8 cellular contexts compared by ENCODE assay signal in genomic region chr10:17200035-17200884, GRCh38. TPM values are rescaled to one million over a fixed set of nuclear protein-coding genes. Genes with fewer than 3 reads are reported as not detected.
DNase-seq lines count a peak whose midpoint lies in the region; ATAC-seq, FAIRE-seq and TF ChIP-seq lines count a peak whose summit lies in the region.

No MANE protein-coding gene starts in this region.

- H3K27ac Mint-ChIP-seq in activated T-cell treated with anti-CD3 and anti-CD28 coated beads, Interleukin-2, amount 50 U/mL, for 24 hours = peak overlapping the region; percentile 95

- peaks cover 7% of the 10 kb centered on the region for H3K36me3 Mint-ChIP-seq in activated T-cell treated with anti-CD3 and anti-CD28 coated beads, Interleukin-2, amount 50 U/mL, for 24 hours (ENCODE audit: low read depth)

- peak overlapping the region; percentile 56 to 90 (median 72) for H3K4me3 ChIP-seq in esophagus squamous epithelium
- H3K4me3 ChIP-seq in psoas muscle = peak overlapping the region; percentile 94

- H3K4me1 ChIP-seq in esophagus squamous epithelium (peaks cover 4 to 45% (median 8%) of the 10 kb centered on the region in 3 donors), psoas muscle (peaks cover 12% of the 10 kb centered on the region)

- H3K4me3 Mint-ChIP-seq in activated T-cell treated with anti-CD3 and anti-CD28 coated beads, Interleukin-2, amount 50 U/mL, for 24 hours = peak overlapping the region; percentile 89

- H3K9me3 Mint-ChIP-seq in activated T-cell treated with anti-CD3 and anti-CD28 coated beads, Interleukin-2, amount 50 U/mL, for 24 hours = no peaks in the 10 kb centered on the region

- 18 to 20% methylated on average over 10 of the region's 10 CpGs for WGBS in esophagus squamous epithelium, 2 donors
- WGBS in psoas muscle, 3 donors = 11 to 17% (median 16%) methylated on average over 10 of the region's 10 CpGs

- peaks cover 46% of the 10 kb centered on the region for H3K4me1 Mint-ChIP-seq in activated T-cell treated with anti-CD3 and anti-CD28 coated beads, Interleukin-2, amount 50 U/mL, for 24 hours (ENCODE audit: low read depth)

- no peak for TF ChIP-seq CTCF in esophagus squamous epithelium (IDR thresholded peaks at IDR 0.05)
- no peak for TF ChIP-seq CTCF in psoas muscle (IDR thresholded peaks at IDR 0.05)

- ATAC-seq in SK-N-SH treated with all-trans-retinoic acid at 6 μM for 48 hours (peak; percentile 8; the same call in 2 of the 3 replicates), psoas muscle (no peak), HG03095 (IDR thresholded peaks at IDR 0.05; ENCODE audit: unreplicated experiment) (no peak)

- FAIRE-seq in GM12892 (lab: Jason Lieb, UNC) = no peak

- H3K27ac ChIP-seq in esophagus squamous epithelium = peak overlapping the region; percentile 85 to 95 (median 94)
- H3K27ac ChIP-seq in psoas muscle = peak overlapping the region; percentile 92

- no peaks in the 10 kb centered on the region for H3K27me3 ChIP-seq in esophagus squamous epithelium
- no peaks in the 10 kb centered on the region for H3K27me3 ChIP-seq in psoas muscle (ENCODE audit: insufficient read depth in 3 of 3, low read length in 2 of 3)

- H3K9me3 ChIP-seq in esophagus squamous epithelium = no peaks in the 10 kb centered on the region
- H3K9me3 ChIP-seq in psoas muscle = no peaks in the 10 kb centered on the region

- H3K27me3 Mint-ChIP-seq in activated T-cell treated with anti-CD3 and anti-CD28 coated beads, Interleukin-2, amount 50 U/mL, for 24 hours = no peaks in the 10 kb centered on the region

- DNase-seq in activated T-cell treated with anti-CD3 and anti-CD28 coated beads, Interleukin-2, amount 50 U/mL, for 24 hours = no peak
- DNase-seq in activated T-cell treated with anti-CD3 and anti-CD28 coated beads for 4 hours (no peak), esophagus squamous epithelium (lab: John Stamatoyannopoulos, UW) (no peak), psoas muscle (no peak), GM12892 (ENCODE audit: insufficient read length) (no peak)
- no peak for DNase-seq in activated effector memory CD4-positive, alpha-beta T cell treated with anti-CD3 and anti-CD28 coated beads, Interleukin-2, amount 50 U/mL, for 16 hours

- TF ChIP-seq POLR2A in esophagus squamous epithelium (IDR thresholded peaks at IDR 0.05) (no peak), GM12892 (IDR thresholded peaks at IDR 0.05; ENCODE audit: low read depth, low read length) (no peak)

- H3K36me3 ChIP-seq in esophagus squamous epithelium = no peaks in the 10 kb centered on the region
- H3K36me3 ChIP-seq in psoas muscle (ENCODE audit: insufficient read depth in 1 of 2, low read depth in 1 of 2) = no peaks in the 10 kb centered on the region

- intact Hi-C loops in esophagus squamous epithelium (cut with DNase I) = no loop called here
- intact Hi-C loops in psoas muscle (cut with DNase I) = no loop called here

TF ChIP-seq in SK-N-SH treated with all-trans-retinoic acid at 6 μM for 48 hours, 23 proteins besides CTCF, POLR2A, EP300 and RAD21:
- TF ChIP-seq ISL1 (CRISPR knock-in tag; IDR thresholded peaks at IDR 0.05) = no peak
- no peak for TF ChIP-seq CREB5 (CRISPR knock-in tag; IDR thresholded peaks at IDR 0.05; ENCODE audit: low read depth)
- TF ChIP-seq ZNF70 (CRISPR knock-in tag; IDR thresholded peaks at IDR 0.05) = no peak
- no peak for TF ChIP-seq ZFP30 (CRISPR knock-in tag; IDR thresholded peaks at IDR 0.05)
- no peak for TF ChIP-seq ZC3H10 (CRISPR knock-in tag; IDR thresholded peaks at IDR 0.05)
- TF ChIP-seq RARB (CRISPR knock-in tag; IDR thresholded peaks at IDR 0.05) = no peak
- TF ChIP-seq GLIS3 (CRISPR knock-in tag; IDR thresholded peaks at IDR 0.05) = no peak
- TF ChIP-seq SNAI2 (CRISPR knock-in tag; IDR thresholded peaks at IDR 0.05) = no peak
- TF ChIP-seq, protein P1, sequence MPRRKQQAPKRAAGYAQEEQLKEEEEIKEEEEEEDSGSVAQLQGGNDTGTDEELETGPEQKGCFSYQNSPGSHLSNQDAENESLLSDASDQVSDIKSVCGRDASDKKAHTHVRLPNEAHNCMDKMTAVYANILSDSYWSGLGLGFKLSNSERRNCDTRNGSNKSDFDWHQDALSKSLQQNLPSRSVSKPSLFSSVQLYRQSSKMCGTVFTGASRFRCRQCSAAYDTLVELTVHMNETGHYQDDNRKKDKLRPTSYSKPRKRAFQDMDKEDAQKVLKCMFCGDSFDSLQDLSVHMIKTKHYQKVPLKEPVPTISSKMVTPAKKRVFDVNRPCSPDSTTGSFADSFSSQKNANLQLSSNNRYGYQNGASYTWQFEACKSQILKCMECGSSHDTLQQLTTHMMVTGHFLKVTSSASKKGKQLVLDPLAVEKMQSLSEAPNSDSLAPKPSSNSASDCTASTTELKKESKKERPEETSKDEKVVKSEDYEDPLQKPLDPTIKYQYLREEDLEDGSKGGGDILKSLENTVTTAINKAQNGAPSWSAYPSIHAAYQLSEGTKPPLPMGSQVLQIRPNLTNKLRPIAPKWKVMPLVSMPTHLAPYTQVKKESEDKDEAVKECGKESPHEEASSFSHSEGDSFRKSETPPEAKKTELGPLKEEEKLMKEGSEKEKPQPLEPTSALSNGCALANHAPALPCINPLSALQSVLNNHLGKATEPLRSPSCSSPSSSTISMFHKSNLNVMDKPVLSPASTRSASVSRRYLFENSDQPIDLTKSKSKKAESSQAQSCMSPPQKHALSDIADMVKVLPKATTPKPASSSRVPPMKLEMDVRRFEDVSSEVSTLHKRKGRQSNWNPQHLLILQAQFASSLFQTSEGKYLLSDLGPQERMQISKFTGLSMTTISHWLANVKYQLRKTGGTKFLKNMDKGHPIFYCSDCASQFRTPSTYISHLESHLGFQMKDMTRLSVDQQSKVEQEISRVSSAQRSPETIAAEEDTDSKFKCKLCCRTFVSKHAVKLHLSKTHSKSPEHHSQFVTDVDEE (CRISPR knock-in tag; IDR thresholded peaks at IDR 0.05) = no peak
- TF ChIP-seq ZNF565 (CRISPR knock-in tag; conservative IDR thresholded peaks at IDR 0.05; ENCODE audit: low read depth) = no peak
- TF ChIP-seq ZNF8 (CRISPR knock-in tag; IDR thresholded peaks at IDR 0.05) = no peak
- no peak for TF ChIP-seq ZFP3 (CRISPR knock-in tag; IDR thresholded peaks at IDR 0.05)
- no peak for TF ChIP-seq OSR1 (CRISPR knock-in tag; IDR thresholded peaks at IDR 0.05)
- TF ChIP-seq ARNTL (CRISPR knock-in tag; IDR thresholded peaks at IDR 0.05; ENCODE audit: borderline replicate concordance, low read depth) = no peak
- no peak for TF ChIP-seq CSDC2 (CRISPR knock-in tag; IDR thresholded peaks at IDR 0.05)
TF ChIP-seq in SK-N-SH treated with all-trans-retinoic acid at 6 μM for 48 hours: peak in this region for 0.

RNA-seq across cellular contexts. Expression of gene TRDMT1, which starts 1.2 kb away (rescaled TPM):
- total RNA-seq in esophagus squamous epithelium = 1 to 10 TPM; 1.3 to 5.9 (median 2.6) TPM
- total RNA-seq in psoas muscle = 1 to 10 TPM in 3 of 4 donors, under 1 TPM in 1; 0.84 to 2.7 (median 1.9) TPM
- 1 to 10 TPM in 2 of 3 donors, under 1 TPM in 1; 0.49 to 2.5 (median 2.3) TPM for polyA plus RNA-seq in psoas muscle
- 4.4 TPM for polyA plus RNA-seq in GM12892 (2012; ENCODE audit: missing spikeins)

RNA-seq across cellular contexts. Expression of gene VIM, which starts 27.8 kb away (rescaled TPM):
- total RNA-seq in esophagus squamous epithelium (1,000 to 10,000 TPM in 1 of 4 donors, 100 to 1,000 TPM in 2, 10 to 100 TPM in 1; 55.2 to 1,252 (median 375) TPM), psoas muscle (100 to 1,000 TPM; 166 to 315 (median 198) TPM)
- 100 to 1,000 TPM; 126 to 443 (median 175) TPM for polyA plus RNA-seq in psoas muscle
- 162 TPM for polyA plus RNA-seq in GM12892 (2012; ENCODE audit: missing spikeins)
